9 cellular contexts compared by ENCODE assay signal in the genomic region with DNA sequence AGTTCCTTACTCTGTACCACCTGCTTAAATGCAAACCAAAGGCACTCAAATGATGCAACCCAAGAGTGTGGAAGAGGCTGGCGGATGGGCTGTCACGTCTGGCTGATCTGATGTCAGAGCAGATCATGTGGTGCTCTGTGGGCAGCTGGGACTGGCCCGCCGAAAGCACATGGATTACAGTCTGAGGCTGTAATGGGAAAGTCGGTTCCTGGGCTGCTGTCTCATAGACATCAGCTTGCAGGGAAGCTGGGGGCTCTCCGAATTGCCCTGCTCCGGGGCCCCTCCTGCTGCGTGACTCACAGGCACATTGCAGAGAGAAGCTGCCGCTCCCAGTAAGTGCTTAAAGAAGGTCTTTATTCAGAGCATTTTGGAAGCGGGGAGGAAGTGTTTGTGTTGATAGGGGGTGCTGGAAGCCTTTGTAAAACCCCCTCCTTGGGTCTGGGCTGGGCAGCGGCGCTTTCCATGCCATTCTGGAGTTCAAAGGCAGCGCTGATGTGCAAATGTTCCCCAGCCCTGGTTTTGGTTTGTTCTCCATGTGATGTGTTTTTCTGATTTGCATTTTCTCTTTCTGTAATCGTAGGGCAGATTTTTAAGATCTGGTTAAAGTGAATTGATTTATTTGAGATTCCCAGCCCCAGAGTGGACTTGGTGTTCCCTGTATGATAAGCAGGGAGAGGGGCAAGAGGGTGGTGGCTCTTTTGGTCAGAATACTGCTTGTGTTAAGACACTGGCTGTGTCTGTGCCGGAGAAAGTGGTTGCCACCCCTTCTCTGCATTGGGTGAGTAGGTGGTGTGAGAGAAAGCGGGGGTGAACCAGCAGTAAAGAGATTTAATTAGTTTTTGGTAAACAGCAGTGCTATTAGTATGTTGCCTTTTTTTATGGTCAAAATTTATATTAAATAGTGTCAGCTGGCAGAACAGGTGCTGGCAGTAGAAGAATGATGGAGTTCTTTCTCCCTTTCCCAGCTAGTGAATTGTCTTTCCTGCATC.
A peak's percentile ranks its signal among the peaks of the same experiment; 100 is the strongest.
DNase-seq lines count a peak whose midpoint lies in the region; ATAC-seq, FAIRE-seq and TF ChIP-seq lines count a peak whose summit lies in the region.
"Had no signal": no experiment of that assay in that cellular context is flagged by ENCODE, and none has a peak within 500 bp of the region (broad histone marks: within the 10 kb centered on the region; RNA-seq: fewer than 3 reads in every experiment).

No MANE protein-coding gene starts in this region.

- no peak overlapping the region for H2AK5ac ChIP-seq in H9 (ENCODE audit: insufficient read length, low read length)

- H2BK5ac ChIP-seq in H9 (ENCODE audit: insufficient read length, low read length) = no peak overlapping the region

- peak; percentile 66 for FAIRE-seq in keratinocyte (lab: Jason Lieb, UNC)
- FAIRE-seq: G401.6 had no signal

- peak overlapping the region; percentile 35 to 79 for H3K4me3 Mint-ChIP-seq in H9

- no peak overlapping the region for H2BK15ac ChIP-seq in H9 (ENCODE audit: low read depth, low read length)

- DNase-seq in activated CD4-positive, CD25-positive, alpha-beta regulatory T cell (lab: John Stamatoyannopoulos, UW) = no peak
- DNase-seq in H9 (peak; percentile 86), LoVo (ENCODE audit: low spot score) (peak; percentile 44), SJCRH30 (peak; percentile 94 to 96), caudate nucleus (lab: John Stamatoyannopoulos, UW) (peak; percentile 41 to 96 (median 85)), keratinocyte (ENCODE audit: low read depth, low spot score) (no peak)
- peak; percentile 55 for DNase-seq in stimulated activated CD4-positive, alpha-beta T cell treated with anti-CD3 and anti-CD28 coated beads, Interleukin-15, amount 100 ng/mL, for 24 hours

- TF ChIP-seq CTCF in H9 (conservative IDR thresholded peaks at IDR 0.05) (peak; percentile 22; the same call in 1 of the 3 replicates), keratinocyte (optimal IDR thresholded peaks at IDR 0.05 in 1 of 3, IDR thresholded peaks at IDR 0.05 in 1 of 3, conservative IDR thresholded peaks at IDR 0.05 in 1 of 3; ENCODE audit: extremely low read depth in 1 of 3, insufficient read depth in 2 of 3, low read length in 3 of 3) (no peak)

- no peaks in the 10 kb centered on the region for H3K27me3 ChIP-seq in H9 (ENCODE audit: insufficient read depth, low read length)
- H3K27me3 ChIP-seq in SJCRH30 = no peaks in the 10 kb centered on the region
- no peaks in the 10 kb centered on the region for H3K27me3 ChIP-seq in keratinocyte (ENCODE audit: control insufficient read depth, extremely low read depth, insufficient read depth, low read length)

- dilution Hi-C loops in keratinocyte (cut with MboI; ENCODE audit: extremely low pct_ligation_motif_present, low sequenced_read_pairs) = no loop called here

- peak overlapping the region; percentile 52 for H2BK12ac ChIP-seq in H9 (ENCODE audit: insufficient read length, low read depth, low read length)

- H3K56ac ChIP-seq in H9 (ENCODE audit: insufficient read length, low read depth, low read length) = no peak overlapping the region

- H3K27ac Mint-ChIP-seq in H9 = peak overlapping the region; percentile 25 to 83 (median 47)

- peak overlapping the region; percentile 75 for H3K18ac ChIP-seq in H9 (ENCODE audit: insufficient read length, low read depth, low read length)

- H3K79me2 ChIP-seq in H9 (ENCODE audit: insufficient read depth, low read length) (no peaks in the 10 kb centered on the region), keratinocyte (ENCODE audit: control insufficient read depth, insufficient read depth, low read length) (no peaks in the 10 kb centered on the region)

- no peaks in the 10 kb centered on the region for H3K36me3 ChIP-seq in SJCRH30
- no peaks in the 10 kb centered on the region for H3K36me3 ChIP-seq in keratinocyte (ENCODE audit: control insufficient read depth in 2 of 2, extremely low read depth in 1 of 2, insufficient read depth in 2 of 2, low read length in 2 of 2)

- H3K4me3 ChIP-seq in SJCRH30 (peak overlapping the region; percentile 65), keratinocyte (ENCODE audit: control insufficient read depth in 2 of 3, extremely low read depth in 1 of 3, insufficient read depth in 2 of 3, low read depth in 1 of 3, low read length in 3 of 3) (peak overlapping the region; percentile 38 to 60 (median 55))

- H3K4me1 ChIP-seq in H9 (ENCODE audit: insufficient read depth, low read length) (peaks cover 3% of the 10 kb centered on the region), SJCRH30 (peaks cover 27% of the 10 kb centered on the region), keratinocyte (ENCODE audit: control insufficient read depth, extremely low read depth, insufficient read depth, low read length) (peaks cover 5% of the 10 kb centered on the region)

- H3K27me3 Mint-ChIP-seq in H9 (ENCODE audit: low read depth) = no peaks in the 10 kb centered on the region

- H3K9me3 Mint-ChIP-seq in H9 = no peaks in the 10 kb centered on the region

- H3K9ac ChIP-seq in H9 (ENCODE audit: extremely low read depth, insufficient read length, low read length) (peak overlapping the region; percentile 10), keratinocyte (ENCODE audit: control insufficient read depth, extremely low read depth, insufficient read depth, low read length) (peak overlapping the region; percentile 60)

- H3K27ac ChIP-seq in H9 (ENCODE audit: insufficient read length, low read depth, low read length) (peak overlapping the region; percentile 43), SJCRH30 (peak overlapping the region; percentile 88), caudate nucleus (ENCODE audit: low read depth, low read length) (peak overlapping the region; percentile 90), keratinocyte (ENCODE audit: control insufficient read depth, insufficient read depth, low read length) (no peak overlapping the region)

- H3K4me1 Mint-ChIP-seq in H9 = peaks cover 22 to 26% of the 10 kb centered on the region in 2 experiments

- H3K79me1 ChIP-seq in H9 (ENCODE audit: insufficient read depth, low read depth, low read length, poor library complexity, severe bottlenecking) = no peaks in the 10 kb centered on the region

- H4K5ac ChIP-seq in H9 (ENCODE audit: insufficient read length, low read depth, low read length) = no peak overlapping the region

- no peak overlapping the region for H2AFZ ChIP-seq in H9 (ENCODE audit: low read length)
- peak overlapping the region; percentile 82 for H2AFZ ChIP-seq in keratinocyte (ENCODE audit: control insufficient read depth, low read length)

- no peaks in the 10 kb centered on the region for H4K20me1 ChIP-seq in H9 (ENCODE audit: control insufficient read depth, insufficient read depth, insufficient read length)
- no peaks in the 10 kb centered on the region for H4K20me1 ChIP-seq in keratinocyte (ENCODE audit: control insufficient read depth, extremely low read depth, insufficient read depth, low read length)

- peaks cover 7% of the 10 kb centered on the region for H3K23me2 ChIP-seq in H9 (ENCODE audit: insufficient read length, low read depth, low read length, poor library complexity, severe bottlenecking)

- H3K4ac ChIP-seq in H9 (ENCODE audit: low read depth, low read length) = no peak overlapping the region

- ATAC-seq in activated CD4-positive, CD25-positive, alpha-beta regulatory T cell treated with anti-CD3 and anti-CD28 coated beads, Interleukin-2, amount 50 U/mL, for 24 hours = peak; percentile 56 to 71

- no peak overlapping the region for H3K23ac ChIP-seq in H9 (ENCODE audit: insufficient read length, low read depth, low read length)

- no peak overlapping the region for H4K91ac ChIP-seq in H9 (ENCODE audit: insufficient read length, low read depth, low read length)

- WGBS in H9 (ENCODE audit: extremely low coverage, insufficient read length, low lambda C conversion rate) = no CpG with 5 or more reads among the region's 16 CpGs

- H4K8ac ChIP-seq in H9 (replicated peaks; ENCODE audit: insufficient read length, low read depth, low read length) = no peak overlapping the region

- H3K9me3 ChIP-seq in H9 (ENCODE audit: control insufficient read depth, low read depth, low read length) = no peaks in the 10 kb centered on the region
- no peaks in the 10 kb centered on the region for H3K9me3 ChIP-seq in SJCRH30 (replicated peaks)
- no peaks in the 10 kb centered on the region for H3K9me3 ChIP-seq in keratinocyte (ENCODE audit: control insufficient read depth, low read depth, low read length)

- H3K4me2 ChIP-seq in H9 (ENCODE audit: insufficient read depth, insufficient read length, low read length) (peak overlapping the region; percentile 91), keratinocyte (ENCODE audit: control insufficient read depth, extremely low read depth, insufficient read depth, low read depth, low read length) (peak overlapping the region; percentile 88)

- no peak overlapping the region for H2BK120ac ChIP-seq in H9 (ENCODE audit: low read depth, low read length, poor library complexity, severe bottlenecking)

- H3K36me3 Mint-ChIP-seq in H9 (ENCODE audit: insufficient read depth in 1 of 3, low read depth in 3 of 3) = peaks cover 0 to 16% (median 6%) of the 10 kb centered on the region in 3 experiments; a peak in 5 of 7 replicates

- no peak overlapping the region for H3K14ac ChIP-seq in H9 (ENCODE audit: insufficient read depth, low read length)

- H3K9me1 ChIP-seq in keratinocyte (ENCODE audit: control insufficient read depth, extremely low read depth, insufficient read depth, low read length) = no peaks in the 10 kb centered on the region

- H2BK20ac ChIP-seq in H9 (ENCODE audit: low read depth, low read length, poor library complexity, severe bottlenecking) = no peak overlapping the region

- H3T11ph ChIP-seq in H9 (ENCODE audit: low read length) = no peak overlapping the region

Comparison
In these comparisons a context has a peak if more than half of its experiments do, and no peak if none do; other contexts are left out.
1. DNase-seq: peak in H9 (single experiment), LoVo (single experiment), SJCRH30 (2 of 2), caudate nucleus (61 of 61) and stimulated activated CD4-positive, alpha-beta T cell treated with anti-CD3 and anti-CD28 coated beads, Interleukin-15, amount 100 ng/mL, for 24 hours (single experiment); none in activated CD4-positive, CD25-positive, alpha-beta regulatory T cell (0 of 4) and keratinocyte (single experiment).